Comparison of ENCODE assay signal across 9 cellular contexts in the genomic region with DNA sequence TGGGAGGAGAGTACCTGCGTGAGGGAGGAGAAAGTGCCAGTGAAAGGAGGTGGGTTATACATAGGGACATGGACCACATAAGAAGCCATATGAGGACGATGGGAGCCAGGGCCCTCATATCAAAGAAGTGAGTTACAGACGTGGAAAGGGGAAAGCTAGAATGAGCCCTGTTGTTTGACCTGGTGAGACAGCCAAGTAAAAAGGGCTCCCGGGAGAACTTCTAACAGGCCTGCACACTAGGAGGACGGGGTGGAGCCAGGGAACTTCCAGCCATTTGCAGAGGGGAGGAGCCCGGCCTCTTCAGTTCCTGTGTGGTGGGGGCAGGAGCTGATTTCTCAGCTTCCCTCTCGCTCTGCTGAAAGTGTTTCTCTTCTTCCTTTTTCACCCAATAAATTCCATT.
A peak's percentile ranks its signal among the peaks of the same experiment; 100 is the strongest.
DNase-seq lines count a peak whose midpoint lies in the region; ATAC-seq and TF ChIP-seq lines count a peak whose summit lies in the region.
"Had no signal": no experiment of that assay in that cellular context is flagged by ENCODE, and none has a peak within 500 bp of the region (broad histone marks: within the 10 kb centered on the region; RNA-seq: fewer than 3 reads in every experiment).

No MANE protein-coding gene starts in this region.

- DNase-seq in AG08395 (ENCODE audit: low spot score), result peak; percentile 16
- DNase-seq in OCI-M1 (lab: John Stamatoyannopoulos, UW), result peak; percentile 19
- peak in 1 of 3 donors; percentile 69 for DNase-seq in right cardiac atrium
- no peak for DNase-seq in activated CD4-positive, CD25-positive, alpha-beta regulatory T cell treated with anti-CD3 and anti-CD28 coated beads, Interleukin-2, amount 50 U/mL, for 72 hours
- DNase-seq in GM20000 (ENCODE audit: low spot score), result no peak

- intact Hi-C loops in right cardiac atrium (cut with DNase I), result no loop called here

- H3K9me3 ChIP-seq in right cardiac atrium (ENCODE audit: control insufficient read depth, low read length), result no peaks in the 10 kb centered on the region

- H3K27ac ChIP-seq in right cardiac atrium (ENCODE audit: low read length), result no peak overlapping the region
- H3K27ac ChIP-seq: VCaP had no signal

- no peaks in the 10 kb centered on the region for H3K4me1 ChIP-seq in right cardiac atrium (ENCODE audit: control insufficient read depth, insufficient read depth, low read length)

- ATAC-seq in GM21529 (IDR thresholded peaks at IDR 0.05; ENCODE audit: unreplicated experiment) (peak; percentile 42), right cardiac atrium (peak; percentile 50 to 61), HG03520 (IDR thresholded peaks at IDR 0.05; ENCODE audit: unreplicated experiment) (no peak), HG03045 (IDR thresholded peaks at IDR 0.05; ENCODE audit: unreplicated experiment) (no peak)

- H3K27me3 ChIP-seq in right cardiac atrium (ENCODE audit: control insufficient read depth, insufficient read depth), result no peaks in the 10 kb centered on the region

- H3K4me3 ChIP-seq in right cardiac atrium (ENCODE audit: low read length), result no peak overlapping the region

- WGBS in right cardiac atrium, result 33% methylated on average over 7 of the region's 7 CpGs

- no peak for TF ChIP-seq CTCF in GM20000 (IDR thresholded peaks at IDR 0.05; ENCODE audit: extremely low read depth, missing control alignments)

Comparison
In these comparisons a context has a peak if more than half of its experiments do, and no peak if none do; other contexts are left out.
1. DNase-seq: peak in AG08395 (single experiment) and OCI-M1 (single experiment); none in activated CD4-positive, CD25-positive, alpha-beta regulatory T cell treated with anti-CD3 and anti-CD28 coated beads, Interleukin-2, amount 50 U/mL, for 72 hours (single experiment) and GM20000 (single experiment).
2. ATAC-seq: peak in GM21529 (single experiment) and right cardiac atrium (2 of 2); none in HG03520 (single experiment) and HG03045 (single experiment).